ENCODE assay signal across 9 cellular contexts in the genomic region with DNA sequence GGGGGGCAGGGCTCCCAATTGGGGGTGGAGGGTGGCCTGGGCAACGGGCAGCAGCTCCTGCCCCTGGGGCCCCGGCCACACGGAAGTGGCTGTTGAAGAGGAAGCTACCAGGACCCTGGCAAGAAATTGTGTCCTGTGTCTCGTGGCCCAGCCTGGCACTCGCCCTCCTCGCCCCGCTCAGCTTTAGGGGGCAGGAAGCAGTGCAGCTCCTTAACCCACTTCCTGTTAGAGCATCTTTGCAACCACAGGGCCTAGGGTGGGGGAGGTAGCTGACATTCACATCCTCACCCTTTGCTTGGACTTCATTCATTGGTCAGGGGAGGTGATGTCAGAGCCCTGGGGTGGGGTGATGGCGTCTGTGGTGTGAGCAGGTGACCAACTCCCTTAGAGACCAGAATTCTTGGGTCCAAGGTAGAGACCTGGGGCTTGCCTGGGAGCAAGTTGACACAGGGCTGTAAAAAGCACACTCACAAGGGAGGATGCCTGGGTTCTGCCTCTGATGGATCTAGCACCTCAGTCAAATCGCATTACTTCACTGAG. TPM values are rescaled to one million over a fixed set of nuclear protein-coding genes. Genes with fewer than 3 reads are reported as not detected.
DNase-seq lines count a peak whose midpoint lies in the region; ATAC-seq and TF ChIP-seq lines count a peak whose summit lies in the region.
"Had no signal": no experiment of that assay in that cellular context is flagged by ENCODE, and none has a peak within 500 bp of the region (broad histone marks: within the 10 kb centered on the region; RNA-seq: fewer than 3 reads in every experiment).

A gene with protein sequence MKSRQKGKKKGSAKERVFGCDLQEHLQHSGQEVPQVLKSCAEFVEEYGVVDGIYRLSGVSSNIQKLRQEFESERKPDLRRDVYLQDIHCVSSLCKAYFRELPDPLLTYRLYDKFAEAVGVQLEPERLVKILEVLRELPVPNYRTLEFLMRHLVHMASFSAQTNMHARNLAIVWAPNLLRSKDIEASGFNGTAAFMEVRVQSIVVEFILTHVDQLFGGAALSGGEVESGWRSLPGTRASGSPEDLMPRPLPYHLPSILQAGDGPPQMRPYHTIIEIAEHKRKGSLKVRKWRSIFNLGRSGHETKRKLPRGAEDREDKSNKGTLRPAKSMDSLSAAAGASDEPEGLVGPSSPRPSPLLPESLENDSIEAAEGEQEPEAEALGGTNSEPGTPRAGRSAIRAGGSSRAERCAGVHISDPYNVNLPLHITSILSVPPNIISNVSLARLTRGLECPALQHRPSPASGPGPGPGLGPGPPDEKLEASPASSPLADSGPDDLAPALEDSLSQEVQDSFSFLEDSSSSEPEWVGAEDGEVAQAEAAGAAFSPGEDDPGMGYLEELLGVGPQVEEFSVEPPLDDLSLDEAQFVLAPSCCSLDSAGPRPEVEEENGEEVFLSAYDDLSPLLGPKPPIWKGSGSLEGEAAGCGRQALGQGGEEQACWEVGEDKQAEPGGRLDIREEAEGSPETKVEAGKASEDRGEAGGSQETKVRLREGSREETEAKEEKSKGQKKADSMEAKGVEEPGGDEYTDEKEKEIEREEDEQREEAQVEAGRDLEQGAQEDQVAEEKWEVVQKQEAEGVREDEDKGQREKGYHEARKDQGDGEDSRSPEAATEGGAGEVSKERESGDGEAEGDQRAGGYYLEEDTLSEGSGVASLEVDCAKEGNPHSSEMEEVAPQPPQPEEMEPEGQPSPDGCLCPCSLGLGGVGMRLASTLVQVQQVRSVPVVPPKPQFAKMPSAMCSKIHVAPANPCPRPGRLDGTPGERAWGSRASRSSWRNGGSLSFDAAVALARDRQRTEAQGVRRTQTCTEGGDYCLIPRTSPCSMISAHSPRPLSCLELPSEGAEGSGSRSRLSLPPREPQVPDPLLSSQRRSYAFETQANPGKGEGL (minus strand): TSS at position 161 of the 540 bp plus-strand sequence. CDS start 267 bp downstream, outside the sequence.

- no peak for TF ChIP-seq CTCF in chondrocyte (IDR thresholded peaks at IDR 0.05)

- peak within 1 kb of the TSS; percentile 95 for H3K4me3 ChIP-seq in naive thymus-derived CD4-positive, alpha-beta T cell (ENCODE audit: low read length)
- H3K4me3 ChIP-seq: SJSA1 had no signal

- peak; percentile 85 for DNase-seq in activated naive CD8-positive, alpha-beta T cell treated with anti-CD3 and anti-CD28 coated beads, Interleukin-2, amount 50 U/mL, for 24 hours
- DNase-seq in naive thymus-derived CD4-positive, alpha-beta T cell, result peak; percentile 55 to 89 (median 87)
- peak; percentile 77 to 91 for DNase-seq in stimulated activated naive CD8-positive, alpha-beta T cell treated with anti-CD3 and anti-CD28 coated beads, Interleukin-15, amount 100 ng/mL, for 72 hours
- no peak for DNase-seq in NCI-H345 (lab: John Stamatoyannopoulos, UW)
- no peak for DNase-seq in chondrocyte (ENCODE audit: low spot score)

- no peaks in the 10 kb centered on the region for H3K9me3 Mint-ChIP-seq in activated naive CD8-positive, alpha-beta T cell treated with anti-CD3 and anti-CD28 coated beads, Interleukin-2, amount 50 U/mL, for 24 hours
- H3K9me3 Mint-ChIP-seq in naive thymus-derived CD4-positive, alpha-beta T cell, result peaks cover 0 to 1% (median 0%) of the 10 kb centered on the region in 11 donors
- H3K9me3 Mint-ChIP-seq in stimulated activated naive CD8-positive, alpha-beta T cell treated with anti-CD3 and anti-CD28 coated beads, Interleukin-15, amount 100 ng/mL, for 72 hours, result no peaks in the 10 kb centered on the region
- no peaks in the 10 kb centered on the region for H3K9me3 Mint-ChIP-seq in chondrocyte (ENCODE audit: low read depth)

- peaks cover 37 to 47% of the 10 kb centered on the region in 2 donors for H3K4me1 ChIP-seq in naive thymus-derived CD4-positive, alpha-beta T cell (ENCODE audit: control insufficient read depth in 2 of 2, insufficient read depth in 2 of 2, low read length in 2 of 2)
- H3K4me1 ChIP-seq: SJSA1 had no signal

- H3K9me3 ChIP-seq in naive thymus-derived CD4-positive, alpha-beta T cell (ENCODE audit: control insufficient read depth in 2 of 3, low read length in 3 of 3), result no peaks in the 10 kb centered on the region
- H3K9me3 ChIP-seq: SJSA1 had no signal

- no peaks in the 10 kb centered on the region for H3K27me3 Mint-ChIP-seq in activated naive CD8-positive, alpha-beta T cell treated with anti-CD3 and anti-CD28 coated beads, Interleukin-2, amount 50 U/mL, for 24 hours
- H3K27me3 Mint-ChIP-seq in naive thymus-derived CD4-positive, alpha-beta T cell, result no peaks in the 10 kb centered on the region
- no peaks in the 10 kb centered on the region for H3K27me3 Mint-ChIP-seq in stimulated activated naive CD8-positive, alpha-beta T cell treated with anti-CD3 and anti-CD28 coated beads, Interleukin-15, amount 100 ng/mL, for 72 hours
- peaks cover 5% of the 10 kb centered on the region for H3K27me3 Mint-ChIP-seq in chondrocyte (ENCODE audit: low read depth)

- peaks cover 20% of the 10 kb centered on the region for H3K36me3 Mint-ChIP-seq in activated naive CD8-positive, alpha-beta T cell treated with anti-CD3 and anti-CD28 coated beads, Interleukin-2, amount 50 U/mL, for 24 hours (ENCODE audit: low read depth)
- H3K36me3 Mint-ChIP-seq in naive thymus-derived CD4-positive, alpha-beta T cell, result peaks cover 6 to 32% (median 10%) of the 10 kb centered on the region in 5 donors
- no peaks in the 10 kb centered on the region for H3K36me3 Mint-ChIP-seq in chondrocyte (ENCODE audit: low read depth)

- peaks cover 62% of the 10 kb centered on the region for H3K4me1 Mint-ChIP-seq in activated naive CD8-positive, alpha-beta T cell treated with anti-CD3 and anti-CD28 coated beads, Interleukin-2, amount 50 U/mL, for 24 hours
- H3K4me1 Mint-ChIP-seq in naive thymus-derived CD4-positive, alpha-beta T cell, result peaks cover 31 to 65% (median 54%) of the 10 kb centered on the region in 7 donors
- H3K4me1 Mint-ChIP-seq in stimulated activated naive CD8-positive, alpha-beta T cell treated with anti-CD3 and anti-CD28 coated beads, Interleukin-15, amount 100 ng/mL, for 72 hours, result peaks cover 83% of the 10 kb centered on the region
- no peaks in the 10 kb centered on the region for H3K4me1 Mint-ChIP-seq in chondrocyte (ENCODE audit: low read depth)

- H3K4me3 Mint-ChIP-seq in activated naive CD8-positive, alpha-beta T cell treated with anti-CD3 and anti-CD28 coated beads, Interleukin-2, amount 50 U/mL, for 24 hours, result peak within 1 kb of the TSS; percentile 99
- H3K4me3 Mint-ChIP-seq in naive thymus-derived CD4-positive, alpha-beta T cell, result peak within 1 kb of the TSS; percentile 88 to 100 (median 98)
- H3K4me3 Mint-ChIP-seq in stimulated activated naive CD8-positive, alpha-beta T cell treated with anti-CD3 and anti-CD28 coated beads, Interleukin-15, amount 100 ng/mL, for 72 hours, result peak within 1 kb of the TSS; percentile 83 to 94
- H3K4me3 Mint-ChIP-seq in chondrocyte (ENCODE audit: unreplicated experiment), result no peak within 1 kb of the TSS

- H3K27me3 ChIP-seq in naive thymus-derived CD4-positive, alpha-beta T cell (ENCODE audit: control insufficient read depth in 2 of 2, insufficient read depth in 2 of 2, low read length in 2 of 2), result no peaks in the 10 kb centered on the region

- peak within 1 kb of the TSS; percentile 97 for H3K27ac Mint-ChIP-seq in activated naive CD8-positive, alpha-beta T cell treated with anti-CD3 and anti-CD28 coated beads, Interleukin-2, amount 50 U/mL, for 24 hours
- peak within 1 kb of the TSS; percentile 91 to 99 (median 95) for H3K27ac Mint-ChIP-seq in naive thymus-derived CD4-positive, alpha-beta T cell
- peak within 1 kb of the TSS; percentile 97 to 99 for H3K27ac Mint-ChIP-seq in stimulated activated naive CD8-positive, alpha-beta T cell treated with anti-CD3 and anti-CD28 coated beads, Interleukin-15, amount 100 ng/mL, for 72 hours
- H3K27ac Mint-ChIP-seq in chondrocyte (ENCODE audit: unreplicated experiment), result no peak within 1 kb of the TSS

- CTCF ChIA-PET in naive thymus-derived CD4-positive, alpha-beta T cell (lab: Charles Lee), result interaction anchor here (0.5 to 6.7 kb wide), 11 partner anchors 15 to 394 kb away, joined by 3 to 120 read pairs (median 5); a partner anchor contains a TSS

- H3K27ac ChIP-seq in naive thymus-derived CD4-positive, alpha-beta T cell (ENCODE audit: low read depth, low read length), result peak within 1 kb of the TSS; percentile 93
- H3K27ac ChIP-seq: SJSA1 had no signal

- H3K36me3 ChIP-seq in naive thymus-derived CD4-positive, alpha-beta T cell (ENCODE audit: control insufficient read depth in 2 of 3, insufficient read depth in 3 of 3, low read length in 3 of 3), result peaks cover 0 to 18% (median 4%) of the 10 kb centered on the region in 3 experiments
- H3K36me3 ChIP-seq: SJSA1 had no signal

- POLR2A ChIA-PET in naive thymus-derived CD4-positive, alpha-beta T cell (lab: Charles Lee), result interaction anchor here (0.6 to 10.9 kb wide), 25 partner anchors 9 to 245 kb away, joined by 3 to 377 read pairs (median 6); a partner anchor contains a TSS

- ATAC-seq in GM18870 (IDR thresholded peaks at IDR 0.05; ENCODE audit: unreplicated experiment) (peak; percentile 79), HG03066 (IDR thresholded peaks at IDR 0.05; ENCODE audit: low read depth, unreplicated experiment) (peak; percentile 87)
- ATAC-seq in activated naive CD8-positive, alpha-beta T cell treated with anti-CD3 and anti-CD28 coated beads, Interleukin-2, amount 50 U/mL, for 24 hours, result peak; percentile 83
- ATAC-seq in naive thymus-derived CD4-positive, alpha-beta T cell, result peak; percentile 86
- ATAC-seq in stimulated activated naive CD8-positive, alpha-beta T cell treated with anti-CD3 and anti-CD28 coated beads, Interleukin-15, amount 100 ng/mL, for 72 hours, result peak; percentile 92

- intact Hi-C loops in T-helper 2 cell treated with Interferon-gamma antibody and Interleukin-4, amounts not matched to agents 100 ng/mL and 5 ng/mL, for 36 hours (cut with micrococcal nuclease), result loop anchor here (2.0 kb wide), 1 partner anchor 63 kb away; a partner anchor contains a TSS
- intact Hi-C loops in naive thymus-derived CD4-positive, alpha-beta T cell (cut with micrococcal nuclease), result loop anchor here (1.0 kb wide), 7 partner anchors 10 to 232 kb away; a partner anchor contains a TSS

RNA-seq across cellular contexts. Expression of the gene that starts here (rescaled TPM):
- 266 and 271 TPM in 2 replicates for total RNA-seq in T-helper 2 cell treated with Interferon-gamma antibody and Interleukin-4, amounts not matched to agents 100 ng/mL and 5 ng/mL, for 36 hours
- 100 to 1,000 TPM; 152 to 291 (median 235) TPM for total RNA-seq in naive thymus-derived CD4-positive, alpha-beta T cell
- polyA plus RNA-seq in naive thymus-derived CD4-positive, alpha-beta T cell, result 100 to 1,000 TPM; 128 to 258 TPM
- not detected in 3 replicates for total RNA-seq in chondrocyte
- total RNA-seq: SJSA1 had no signal

Comparison
In these comparisons a context has a peak if more than half of its experiments do, and no peak if none do; other contexts are left out.
1. RNA of the gene that starts here (total RNA-seq): 266 to 271 TPM in T-helper 2 cell treated with Interferon-gamma antibody and Interleukin-4, amounts not matched to agents 100 ng/mL and 5 ng/mL, for 36 hours and 152 to 291 TPM in naive thymus-derived CD4-positive, alpha-beta T cell; not detected in chondrocyte; every median in the first group is over 100 times any median in the second.
2. DNase-seq: peak in activated naive CD8-positive, alpha-beta T cell treated with anti-CD3 and anti-CD28 coated beads, Interleukin-2, amount 50 U/mL, for 24 hours (single experiment), naive thymus-derived CD4-positive, alpha-beta T cell (9 of 9) and stimulated activated naive CD8-positive, alpha-beta T cell treated with anti-CD3 and anti-CD28 coated beads, Interleukin-15, amount 100 ng/mL, for 72 hours (2 of 2); none in NCI-H345 (single experiment) and chondrocyte (single experiment).
3. Peak in every context shown above with its lines, with median percentiles within 50 percentile points of each other: ATAC-seq.